ENCODE assay signal across 15 cellular contexts in genomic region chr2:26073830-26074229, GRCh38.
"Had no signal": no experiment of that assay in that cellular context is flagged by ENCODE, and none has a peak within 500 bp of the region (broad histone marks: within the 10 kb centered on the region; RNA-seq: fewer than 3 reads in every experiment).

No MANE protein-coding gene starts in this region.

- H3K27me3 Mint-ChIP-seq: activated CD4-positive, alpha-beta T cell treated with anti-CD3 and anti-CD28 coated beads, Interleukin-2, amount 10 ng/mL, durations not matched to agents 7 days and 5 days; naive B cell had no signal

- H3K9me3 ChIP-seq: ascending aorta, stomach, vagina had no signal

- DNase-seq: activated CD4-positive, alpha-beta T cell treated with anti-CD3 and anti-CD28 coated beads, Interleukin-2, amount 10 ng/mL, durations not matched to agents 7 days and 5 days; activated CD4-positive, CD25-positive, alpha-beta regulatory T cell; activated effector memory CD4-positive, alpha-beta T cell treated with anti-CD3 and anti-CD28 coated beads, Interleukin-2, amount 50 U/mL, for 16 hours; activated T-cell treated with anti-CD3 and anti-CD28 coated beads, Interleukin-2, amount 50 U/mL, for 1 hour; foreskin keratinocyte; islet precursor cell; left ventricle myocardium superior; naive B cell; occipital lobe; stimulated activated CD4-positive, alpha-beta T cell treated with anti-CD3 and anti-CD28 coated beads, Interleukin-15, amount 100 ng/mL, for 24 hours; stimulated activated CD4-positive, alpha-beta T cell treated with anti-CD3 and anti-CD28 coated beads, Interleukin-4, amount 100 ng/mL, for 24 hours; stomach had no signal

- ATAC-seq: foreskin keratinocyte had no signal

- H3K4me3 Mint-ChIP-seq: activated CD4-positive, alpha-beta T cell treated with anti-CD3 and anti-CD28 coated beads, Interleukin-2, amount 10 ng/mL, durations not matched to agents 7 days and 5 days; naive B cell; T-helper 1 cell treated with Interleukin-12 subunit alpha and Interleukin-12 subunit beta and Interleukin-4 antibody, amounts not matched to agents 30 μg/mL and 1 μg/mL, for 36 hours had no signal

- H3K36me3 ChIP-seq: ascending aorta, stomach, vagina had no signal

- H3K9me3 Mint-ChIP-seq: T-helper 1 cell treated with Interleukin-12 subunit alpha and Interleukin-12 subunit beta and Interleukin-4 antibody, amounts not matched to agents 30 μg/mL and 1 μg/mL, for 36 hours had no signal

- H3K27ac ChIP-seq: ascending aorta, foreskin keratinocyte, stomach, vagina had no signal

- H3K27ac Mint-ChIP-seq: activated CD4-positive, alpha-beta T cell treated with anti-CD3 and anti-CD28 coated beads, Interleukin-2, amount 10 ng/mL, durations not matched to agents 7 days and 5 days; T-helper 1 cell treated with Interleukin-12 subunit alpha and Interleukin-12 subunit beta and Interleukin-4 antibody, amounts not matched to agents 30 μg/mL and 1 μg/mL, for 36 hours had no signal

- H3K27me3 ChIP-seq: ascending aorta, foreskin keratinocyte, stomach, vagina had no signal

- H3K4me3 ChIP-seq: ascending aorta, stomach, vagina had no signal

- H3K36me3 Mint-ChIP-seq: naive B cell had no signal
